ENCODE assay signal across 1 cellular context in the genomic region with DNA sequence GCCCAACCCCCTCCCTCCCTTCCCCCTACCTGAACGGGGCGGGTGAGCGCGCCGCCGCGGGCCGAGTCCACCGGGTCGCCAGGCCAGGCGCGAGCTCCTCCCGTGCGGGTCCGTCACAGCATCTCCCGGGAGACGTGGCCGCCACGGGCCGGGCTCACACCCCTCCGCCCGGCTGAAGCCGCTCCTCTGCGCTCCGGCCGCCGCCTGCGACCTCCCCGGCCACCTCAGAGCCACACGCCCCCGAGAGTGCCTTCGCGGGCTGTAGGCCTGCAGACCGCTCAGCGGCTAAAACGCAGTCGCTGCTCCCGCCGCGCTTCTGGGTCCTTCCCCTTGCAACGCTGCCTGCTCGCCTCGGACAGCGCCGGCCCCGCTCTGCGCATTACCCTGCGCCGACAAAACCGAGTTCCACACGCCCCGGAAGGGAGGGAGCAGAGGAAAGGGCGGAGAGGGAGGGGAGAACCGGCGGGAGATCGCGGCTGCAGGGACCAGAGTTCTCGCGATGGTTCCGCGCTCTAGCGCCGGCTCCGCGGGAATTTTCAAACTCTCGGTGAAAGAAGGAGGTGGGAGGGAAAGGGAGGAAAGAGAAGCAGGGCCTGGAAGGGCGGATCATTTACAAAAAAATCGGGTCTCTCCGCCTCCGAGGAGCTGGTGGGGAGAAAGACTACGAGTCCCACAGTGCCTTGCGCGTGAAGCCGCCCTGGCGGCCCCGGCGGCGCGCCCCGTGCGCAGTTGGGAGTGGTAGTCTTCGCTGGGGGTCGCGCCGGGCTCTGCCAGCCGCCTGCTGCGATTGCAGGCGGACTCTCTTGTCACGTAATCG.
A peak's percentile ranks its signal among the peaks of the same experiment; 100 is the strongest.
TF ChIP-seq lines count a peak whose summit lies in the region.

A gene with protein sequence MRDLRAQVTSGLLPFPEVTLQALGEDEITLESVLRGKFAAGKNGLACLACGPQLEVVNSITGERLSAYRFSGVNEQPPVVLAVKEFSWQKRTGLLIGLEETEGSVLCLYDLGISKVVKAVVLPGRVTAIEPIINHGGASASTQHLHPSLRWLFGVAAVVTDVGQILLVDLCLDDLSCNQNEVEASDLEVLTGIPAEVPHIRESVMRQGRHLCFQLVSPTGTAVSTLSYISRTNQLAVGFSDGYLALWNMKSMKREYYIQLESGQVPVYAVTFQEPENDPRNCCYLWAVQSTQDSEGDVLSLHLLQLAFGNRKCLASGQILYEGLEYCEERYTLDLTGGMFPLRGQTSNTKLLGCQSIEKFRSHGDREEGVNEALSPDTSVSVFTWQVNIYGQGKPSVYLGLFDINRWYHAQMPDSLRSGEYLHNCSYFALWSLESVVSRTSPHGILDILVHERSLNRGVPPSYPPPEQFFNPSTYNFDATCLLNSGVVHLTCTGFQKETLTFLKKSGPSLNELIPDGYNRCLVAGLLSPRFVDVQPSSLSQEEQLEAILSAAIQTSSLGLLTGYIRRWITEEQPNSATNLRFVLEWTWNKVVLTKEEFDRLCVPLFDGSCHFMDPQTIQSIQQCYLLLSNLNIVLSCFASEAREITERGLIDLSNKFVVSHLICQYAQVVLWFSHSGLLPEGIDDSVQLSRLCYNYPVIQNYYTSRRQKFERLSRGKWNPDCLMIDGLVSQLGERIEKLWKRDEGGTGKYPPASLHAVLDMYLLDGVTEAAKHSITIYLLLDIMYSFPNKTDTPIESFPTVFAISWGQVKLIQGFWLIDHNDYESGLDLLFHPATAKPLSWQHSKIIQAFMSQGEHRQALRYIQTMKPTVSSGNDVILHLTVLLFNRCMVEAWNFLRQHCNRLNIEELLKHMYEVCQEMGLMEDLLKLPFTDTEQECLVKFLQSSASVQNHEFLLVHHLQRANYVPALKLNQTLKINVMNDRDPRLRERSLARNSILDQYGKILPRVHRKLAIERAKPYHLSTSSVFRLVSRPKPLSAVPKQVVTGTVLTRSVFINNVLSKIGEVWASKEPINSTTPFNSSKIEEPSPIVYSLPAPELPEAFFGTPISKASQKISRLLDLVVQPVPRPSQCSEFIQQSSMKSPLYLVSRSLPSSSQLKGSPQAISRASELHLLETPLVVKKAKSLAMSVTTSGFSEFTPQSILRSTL (N-terminal part only) (minus strand): TSS at position 400 of the 817 bp plus-strand sequence. CDS start 13,578 bp downstream, outside the sequence.

TF ChIP-seq in K562, 482 proteins besides CTCF, POLR2A, EP300 and RAD21 (continued from another document and continues in another):
- TF ChIP-seq, protein P1, sequence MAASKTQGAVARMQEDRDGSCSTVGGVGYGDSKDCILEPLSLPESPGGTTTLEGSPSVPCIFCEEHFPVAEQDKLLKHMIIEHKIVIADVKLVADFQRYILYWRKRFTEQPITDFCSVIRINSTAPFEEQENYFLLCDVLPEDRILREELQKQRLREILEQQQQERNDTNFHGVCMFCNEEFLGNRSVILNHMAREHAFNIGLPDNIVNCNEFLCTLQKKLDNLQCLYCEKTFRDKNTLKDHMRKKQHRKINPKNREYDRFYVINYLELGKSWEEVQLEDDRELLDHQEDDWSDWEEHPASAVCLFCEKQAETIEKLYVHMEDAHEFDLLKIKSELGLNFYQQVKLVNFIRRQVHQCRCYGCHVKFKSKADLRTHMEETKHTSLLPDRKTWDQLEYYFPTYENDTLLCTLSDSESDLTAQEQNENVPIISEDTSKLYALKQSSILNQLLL (CRISPR knock-in tag; IDR thresholded peaks at IDR 0.05; ENCODE audit: borderline replicate concordance): no peak
- TF ChIP-seq ZNF75A (CRISPR knock-in tag; IDR thresholded peaks at IDR 0.05) (no peak), ELF1 (tag; IDR thresholded peaks at IDR 0.05) (peak; percentile 74), SMARCC2 (IDR thresholded peaks at IDR 0.05; ENCODE audit: low read depth) (no peak), KLF16 (IDR thresholded peaks at IDR 0.05) (no peak), TCF7 (IDR thresholded peaks at IDR 0.05; ENCODE audit: borderline replicate concordance) (no peak), DMBX1 (CRISPR knock-in tag; IDR thresholded peaks at IDR 0.05; ENCODE audit: borderline replicate concordance) (peak; percentile 72; the same call in 1 of the 2 replicates), ZNF12 (CRISPR knock-in tag; IDR thresholded peaks at IDR 0.05) (peak; percentile 58; the same call in 1 of the 2 replicates), CTBP1 (IDR thresholded peaks at IDR 0.05; ENCODE audit: borderline replicate concordance) (peak; percentile 78), GABPB2 (CRISPR knock-in tag; conservative IDR thresholded peaks at IDR 0.05) (no peak; the same call in 1 of the 2 replicates), NFIC (IDR thresholded peaks at IDR 0.05) (peak; percentile 57), ATF1 (CRISPR knock-in tag; IDR thresholded peaks at IDR 0.05) (peak; percentile 39), ATF1 (tag; IDR thresholded peaks at IDR 0.05) (peak; percentile 73), CREB1 (IDR thresholded peaks at IDR 0.05) (peak; percentile 91), CREB1 (CRISPR knock-in tag; IDR thresholded peaks at IDR 0.05) (peak; percentile 88), SOX6 (IDR thresholded peaks at IDR 0.05) (peak; percentile 23; the same call in 1 of the 2 replicates), NCOA4 (IDR thresholded peaks at IDR 0.05; ENCODE audit: partially characterized antibody) (peak; percentile 69), NONO (IDR thresholded peaks at IDR 0.05; ENCODE audit: low read depth in 2 of 2, low read length in 1 of 2) (peak; percentile 73 to 88; a peak in 3 of 4 replicates), GATA2 (CRISPR knock-in tag; IDR thresholded peaks at IDR 0.05) (no peak), TOE1 (IDR thresholded peaks at IDR 0.05; ENCODE audit: borderline replicate concordance) (peak; percentile 60; the same call in 1 of the 2 replicates), TOE1 (CRISPR knock-in tag; IDR thresholded peaks at IDR 0.05; ENCODE audit: borderline replicate concordance, low read depth) (peak; percentile 71; the same call in 1 of the 2 replicates), ZNF239 (CRISPR knock-in tag; IDR thresholded peaks at IDR 0.05) (peak; percentile 16; the same call in 1 of the 2 replicates), ADNP (tag; IDR thresholded peaks at IDR 0.05) (no peak), PHF20 (IDR thresholded peaks at IDR 0.05; ENCODE audit: partially characterized antibody) (peak; percentile 38), MAFF (IDR thresholded peaks at IDR 0.05; ENCODE audit: low read length) (no peak; the same call in 1 of the 2 replicates), MYC (IDR thresholded peaks at IDR 0.05; ENCODE audit: low read depth, low read length) (peak; percentile 75), MYC (CRISPR knock-in tag; IDR thresholded peaks at IDR 0.05; ENCODE audit: borderline replicate concordance, low read depth) (peak; percentile 43; the same call in 1 of the 2 replicates), KDM5B (IDR thresholded peaks at IDR 0.05; ENCODE audit: insufficient replicate concordance, low read depth, low read length) (peak; percentile 96), SLC30A9 (CRISPR knock-in tag; IDR thresholded peaks at IDR 0.05) (no peak), ZNF695 (CRISPR knock-in tag; IDR thresholded peaks at IDR 0.05) (no peak), SRSF7 (optimal IDR thresholded peaks at IDR 0.05; ENCODE audit: low read depth, low read length) (no peak), XRCC4 (IDR thresholded peaks at IDR 0.05; ENCODE audit: extremely low read depth, insufficient read depth, insufficient read length) (no peak), ETV6 (IDR thresholded peaks at IDR 0.05; ENCODE audit: borderline replicate concordance in 1 of 2, low read depth in 2 of 2, low read length in 1 of 2) (no peak; a peak in 1 of 4 replicates), ETV6 (CRISPR knock-in tag; IDR thresholded peaks at IDR 0.05; ENCODE audit: borderline replicate concordance) (no peak), SPI1 (IDR thresholded peaks at IDR 0.05; ENCODE audit: borderline replicate concordance, low read depth, low read length) (peak; percentile 30; the same call in 1 of the 2 replicates)
- TF ChIP-seq, protein P2, sequence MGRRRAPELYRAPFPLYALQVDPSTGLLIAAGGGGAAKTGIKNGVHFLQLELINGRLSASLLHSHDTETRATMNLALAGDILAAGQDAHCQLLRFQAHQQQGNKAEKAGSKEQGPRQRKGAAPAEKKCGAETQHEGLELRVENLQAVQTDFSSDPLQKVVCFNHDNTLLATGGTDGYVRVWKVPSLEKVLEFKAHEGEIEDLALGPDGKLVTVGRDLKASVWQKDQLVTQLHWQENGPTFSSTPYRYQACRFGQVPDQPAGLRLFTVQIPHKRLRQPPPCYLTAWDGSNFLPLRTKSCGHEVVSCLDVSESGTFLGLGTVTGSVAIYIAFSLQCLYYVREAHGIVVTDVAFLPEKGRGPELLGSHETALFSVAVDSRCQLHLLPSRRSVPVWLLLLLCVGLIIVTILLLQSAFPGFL (CRISPR knock-in tag; IDR thresholded peaks at IDR 0.05): no peak
- TF ChIP-seq, protein P3, sequence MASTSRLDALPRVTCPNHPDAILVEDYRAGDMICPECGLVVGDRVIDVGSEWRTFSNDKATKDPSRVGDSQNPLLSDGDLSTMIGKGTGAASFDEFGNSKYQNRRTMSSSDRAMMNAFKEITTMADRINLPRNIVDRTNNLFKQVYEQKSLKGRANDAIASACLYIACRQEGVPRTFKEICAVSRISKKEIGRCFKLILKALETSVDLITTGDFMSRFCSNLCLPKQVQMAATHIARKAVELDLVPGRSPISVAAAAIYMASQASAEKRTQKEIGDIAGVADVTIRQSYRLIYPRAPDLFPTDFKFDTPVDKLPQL (IDR thresholded peaks at IDR 0.05; ENCODE audit: extremely low read depth, insufficient read length): no peak
- TF ChIP-seq, protein P4, sequence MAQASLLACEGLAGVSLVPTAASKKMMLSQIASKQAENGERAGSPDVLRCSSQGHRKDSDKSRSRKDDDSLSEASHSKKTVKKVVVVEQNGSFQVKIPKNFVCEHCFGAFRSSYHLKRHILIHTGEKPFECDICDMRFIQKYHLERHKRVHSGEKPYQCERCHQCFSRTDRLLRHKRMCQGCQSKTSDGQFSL (CRISPR knock-in tag; IDR thresholded peaks at IDR 0.05): 0 out of 2 replicates have a peak, but pooled peaks have one; percentile 53
- TF ChIP-seq, protein P4 (tag; IDR thresholded peaks at IDR 0.05): no peak
- TF ChIP-seq, protein P5, sequence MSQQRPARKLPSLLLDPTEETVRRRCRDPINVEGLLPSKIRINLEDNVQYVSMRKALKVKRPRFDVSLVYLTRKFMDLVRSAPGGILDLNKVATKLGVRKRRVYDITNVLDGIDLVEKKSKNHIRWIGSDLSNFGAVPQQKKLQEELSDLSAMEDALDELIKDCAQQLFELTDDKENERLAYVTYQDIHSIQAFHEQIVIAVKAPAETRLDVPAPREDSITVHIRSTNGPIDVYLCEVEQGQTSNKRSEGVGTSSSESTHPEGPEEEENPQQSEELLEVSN (IDR thresholded peaks at IDR 0.05; ENCODE audit: borderline replicate concordance in 1 of 2, extremely low read depth in 1 of 2, insufficient read depth in 1 of 2, insufficient read length in 1 of 2, low read depth in 1 of 2, low read length in 1 of 2, poor library complexity in 1 of 2, severe bottlenecking in 1 of 2): peak in 1 of 2 experiments; percentile 20
- TF ChIP-seq, protein P6, sequence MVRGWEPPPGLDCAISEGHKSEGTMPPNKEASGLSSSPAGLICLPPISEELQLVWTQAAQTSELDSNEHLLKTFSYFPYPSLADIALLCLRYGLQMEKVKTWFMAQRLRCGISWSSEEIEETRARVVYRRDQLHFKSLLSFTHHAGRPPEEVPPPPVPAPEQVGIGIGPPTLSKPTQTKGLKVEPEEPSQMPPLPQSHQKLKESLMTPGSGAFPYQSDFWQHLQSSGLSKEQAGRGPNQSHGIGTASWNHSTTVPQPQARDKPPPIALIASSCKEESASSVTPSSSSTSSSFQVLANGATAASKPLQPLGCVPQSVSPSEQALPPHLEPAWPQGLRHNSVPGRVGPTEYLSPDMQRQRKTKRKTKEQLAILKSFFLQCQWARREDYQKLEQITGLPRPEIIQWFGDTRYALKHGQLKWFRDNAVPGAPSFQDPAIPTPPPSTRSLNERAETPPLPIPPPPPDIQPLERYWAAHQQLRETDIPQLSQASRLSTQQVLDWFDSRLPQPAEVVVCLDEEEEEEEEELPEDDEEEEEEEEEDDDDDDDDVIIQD (CRISPR knock-in tag; IDR thresholded peaks at IDR 0.05): no peak; the same call in 1 of the 2 replicates
- TF ChIP-seq, protein P7, sequence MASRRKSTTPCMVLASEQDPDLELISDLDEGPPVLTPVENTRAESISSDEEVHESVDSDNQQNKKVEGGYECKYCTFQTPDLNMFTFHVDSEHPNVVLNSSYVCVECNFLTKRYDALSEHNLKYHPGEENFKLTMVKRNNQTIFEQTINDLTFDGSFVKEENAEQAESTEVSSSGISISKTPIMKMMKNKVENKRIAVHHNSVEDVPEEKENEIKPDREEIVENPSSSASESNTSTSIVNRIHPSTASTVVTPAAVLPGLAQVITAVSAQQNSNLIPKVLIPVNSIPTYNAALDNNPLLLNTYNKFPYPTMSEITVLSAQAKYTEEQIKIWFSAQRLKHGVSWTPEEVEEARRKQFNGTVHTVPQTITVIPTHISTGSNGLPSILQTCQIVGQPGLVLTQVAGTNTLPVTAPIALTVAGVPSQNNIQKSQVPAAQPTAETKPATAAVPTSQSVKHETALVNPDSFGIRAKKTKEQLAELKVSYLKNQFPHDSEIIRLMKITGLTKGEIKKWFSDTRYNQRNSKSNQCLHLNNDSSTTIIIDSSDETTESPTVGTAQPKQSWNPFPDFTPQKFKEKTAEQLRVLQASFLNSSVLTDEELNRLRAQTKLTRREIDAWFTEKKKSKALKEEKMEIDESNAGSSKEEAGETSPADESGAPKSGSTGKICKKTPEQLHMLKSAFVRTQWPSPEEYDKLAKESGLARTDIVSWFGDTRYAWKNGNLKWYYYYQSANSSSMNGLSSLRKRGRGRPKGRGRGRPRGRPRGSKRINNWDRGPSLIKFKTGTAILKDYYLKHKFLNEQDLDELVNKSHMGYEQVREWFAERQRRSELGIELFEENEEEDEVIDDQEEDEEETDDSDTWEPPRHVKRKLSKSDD (conservative IDR thresholded peaks at IDR 0.05; ENCODE audit: low read length): peak; percentile 84
- TF ChIP-seq, protein P8, sequence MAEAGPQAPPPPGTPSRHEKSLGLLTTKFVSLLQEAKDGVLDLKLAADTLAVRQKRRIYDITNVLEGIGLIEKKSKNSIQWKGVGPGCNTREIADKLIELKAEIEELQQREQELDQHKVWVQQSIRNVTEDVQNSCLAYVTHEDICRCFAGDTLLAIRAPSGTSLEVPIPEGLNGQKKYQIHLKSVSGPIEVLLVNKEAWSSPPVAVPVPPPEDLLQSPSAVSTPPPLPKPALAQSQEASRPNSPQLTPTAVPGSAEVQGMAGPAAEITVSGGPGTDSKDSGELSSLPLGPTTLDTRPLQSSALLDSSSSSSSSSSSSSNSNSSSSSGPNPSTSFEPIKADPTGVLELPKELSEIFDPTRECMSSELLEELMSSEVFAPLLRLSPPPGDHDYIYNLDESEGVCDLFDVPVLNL (CRISPR knock-in tag; IDR thresholded peaks at IDR 0.05; ENCODE audit: low read depth): peak; percentile 98
- TF ChIP-seq, protein P9, sequence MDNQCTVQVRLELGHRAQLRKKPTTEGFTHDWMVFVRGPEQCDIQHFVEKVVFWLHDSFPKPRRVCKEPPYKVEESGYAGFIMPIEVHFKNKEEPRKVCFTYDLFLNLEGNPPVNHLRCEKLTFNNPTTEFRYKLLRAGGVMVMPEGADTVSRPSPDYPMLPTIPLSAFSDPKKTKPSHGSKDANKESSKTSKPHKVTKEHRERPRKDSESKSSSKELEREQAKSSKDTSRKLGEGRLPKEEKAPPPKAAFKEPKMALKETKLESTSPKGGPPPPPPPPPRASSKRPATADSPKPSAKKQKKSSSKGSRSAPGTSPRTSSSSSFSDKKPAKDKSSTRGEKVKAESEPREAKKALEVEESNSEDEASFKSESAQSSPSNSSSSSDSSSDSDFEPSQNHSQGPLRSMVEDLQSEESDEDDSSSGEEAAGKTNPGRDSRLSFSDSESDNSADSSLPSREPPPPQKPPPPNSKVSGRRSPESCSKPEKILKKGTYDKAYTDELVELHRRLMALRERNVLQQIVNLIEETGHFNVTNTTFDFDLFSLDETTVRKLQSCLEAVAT (IDR thresholded peaks at IDR 0.05): peak; percentile 87 to 89
